ENCODE assay signal across 1 cellular context in the genomic region with DNA sequence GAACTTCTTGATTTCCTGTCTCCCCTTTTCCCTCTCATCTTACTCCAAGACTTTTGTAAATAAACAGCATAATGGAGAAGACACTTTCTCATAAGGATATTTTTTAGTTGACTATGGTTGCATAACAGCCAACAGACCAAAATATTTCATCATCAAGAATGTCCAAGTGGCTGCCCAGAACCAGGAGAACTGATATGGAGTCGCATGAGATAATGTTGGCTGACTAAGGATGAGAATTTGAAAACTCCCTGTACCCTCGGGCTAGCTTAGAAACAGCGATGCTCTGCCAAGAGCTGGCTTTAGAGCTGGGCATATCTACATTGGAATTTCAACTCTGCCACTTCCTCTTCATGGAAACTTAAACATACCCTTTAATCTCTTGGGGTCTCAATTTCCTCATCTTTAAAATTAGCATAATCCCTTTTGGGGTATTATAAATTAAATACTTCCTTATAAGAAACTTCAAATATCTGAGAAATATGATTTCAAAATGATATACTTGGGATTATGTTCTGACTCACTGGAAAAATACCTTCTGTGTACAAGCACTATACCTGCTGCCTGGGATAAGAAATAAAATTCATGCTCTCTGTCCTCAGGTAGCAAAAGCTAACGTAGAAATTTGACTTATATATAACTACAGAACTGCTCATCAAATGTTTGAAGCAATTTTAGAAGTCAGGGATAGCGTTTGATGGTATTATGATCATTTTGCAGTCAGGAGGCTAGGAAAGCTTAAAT.
TF ChIP-seq lines count a peak whose summit lies in the region.

No MANE protein-coding gene starts in this region.

TF ChIP-seq in SK-N-SH treated with all-trans-retinoic acid at 6 μM for 48 hours, 23 proteins besides CTCF, POLR2A, EP300 and RAD21 (continued from another document):
- TF ChIP-seq TOX (CRISPR knock-in tag; IDR thresholded peaks at IDR 0.05; ENCODE audit: borderline replicate concordance) (no peak), TCF4 (CRISPR knock-in tag; IDR thresholded peaks at IDR 0.05; ENCODE audit: borderline replicate concordance) (no peak), ZNF8 (CRISPR knock-in tag; IDR thresholded peaks at IDR 0.05) (no peak), ZFP3 (CRISPR knock-in tag; IDR thresholded peaks at IDR 0.05) (no peak), CSDC2 (CRISPR knock-in tag; IDR thresholded peaks at IDR 0.05) (no peak), PPARA (CRISPR knock-in tag; IDR thresholded peaks at IDR 0.05; ENCODE audit: borderline replicate concordance) (no peak), OSR1 (CRISPR knock-in tag; IDR thresholded peaks at IDR 0.05) (no peak), ZNF565 (CRISPR knock-in tag; conservative IDR thresholded peaks at IDR 0.05; ENCODE audit: low read depth) (no peak), ESRRG (CRISPR knock-in tag; IDR thresholded peaks at IDR 0.05) (no peak), ZC3H10 (CRISPR knock-in tag; IDR thresholded peaks at IDR 0.05) (no peak), ISL1 (CRISPR knock-in tag; IDR thresholded peaks at IDR 0.05) (no peak), ZFP30 (CRISPR knock-in tag; IDR thresholded peaks at IDR 0.05) (no peak)
- TF ChIP-seq, protein P1, sequence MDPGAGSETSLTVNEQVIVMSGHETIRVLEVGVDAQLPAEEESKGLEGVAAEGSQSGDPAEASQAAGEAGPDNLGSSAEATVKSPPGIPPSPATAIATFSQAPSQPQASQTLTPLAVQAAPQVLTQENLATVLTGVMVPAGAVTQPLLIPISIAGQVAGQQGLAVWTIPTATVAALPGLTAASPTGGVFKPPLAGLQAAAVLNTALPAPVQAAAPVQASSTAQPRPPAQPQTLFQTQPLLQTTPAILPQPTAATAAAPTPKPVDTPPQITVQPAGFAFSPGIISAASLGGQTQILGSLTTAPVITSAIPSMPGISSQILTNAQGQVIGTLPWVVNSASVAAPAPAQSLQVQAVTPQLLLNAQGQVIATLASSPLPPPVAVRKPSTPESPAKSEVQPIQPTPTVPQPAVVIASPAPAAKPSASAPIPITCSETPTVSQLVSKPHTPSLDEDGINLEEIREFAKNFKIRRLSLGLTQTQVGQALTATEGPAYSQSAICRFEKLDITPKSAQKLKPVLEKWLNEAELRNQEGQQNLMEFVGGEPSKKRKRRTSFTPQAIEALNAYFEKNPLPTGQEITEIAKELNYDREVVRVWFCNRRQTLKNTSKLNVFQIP (CRISPR knock-in tag; IDR thresholded peaks at IDR 0.05; ENCODE audit: borderline replicate concordance, low read depth), result no peak
